Comparison of ENCODE assay signal across 9 cellular contexts in genomic region chr7:92528958-92529264, GRCh38. TPM values are rescaled to one million over a fixed set of nuclear protein-coding genes. Genes with fewer than 3 reads are reported as not detected.
DNase-seq lines count a peak whose midpoint lies in the region; ATAC-seq and TF ChIP-seq lines count a peak whose summit lies in the region.
"Had no signal": no experiment of that assay in that cellular context is flagged by ENCODE, and none has a peak within 500 bp of the region (broad histone marks: within the 10 kb centered on the region; RNA-seq: fewer than 3 reads in every experiment).

No MANE protein-coding gene starts in this region.

- intact Hi-C loops in left lung (cut with DNase I) (no loop called here), upper lobe of right lung (cut with DNase I) (no loop called here)

- H3K9me3 ChIP-seq in AG04450 (ENCODE audit: control insufficient read depth, insufficient read depth, low read length) (peaks cover 3% of the 10 kb centered on the region; the same call in 1 of the 2 replicates), HAP-1 (no peaks in the 10 kb centered on the region), left lung (no peaks in the 10 kb centered on the region), upper lobe of right lung (no peaks in the 10 kb centered on the region)

- H3K36me3 ChIP-seq in HAP-1 (replicated peaks), result peaks cover 29% of the 10 kb centered on the region
- H3K36me3 ChIP-seq in left lung, result peaks cover 0 to 43% of the 10 kb centered on the region in 2 donors
- H3K36me3 ChIP-seq in upper lobe of right lung, result peaks cover 32% of the 10 kb centered on the region

- peak overlapping the region; percentile 96 to 97 for H3K27ac Mint-ChIP-seq in activated naive CD4-positive, alpha-beta T cell treated with anti-CD3 and anti-CD28 coated beads, Interleukin-2, amount 50 U/mL, for 72 hours

- POLR2A ChIA-PET in AG04450 (lab: Yijun Ruan, JAX), result interaction anchor here (0.6 to 1.1 kb wide), 7 partner anchors 11 to 113 kb away, joined by 3 to 6 read pairs (median 3); partner anchors contain the start of gene GATAD1

- peak overlapping the region; percentile 85 for H3K27ac ChIP-seq in AG04450 (ENCODE audit: low read depth, low read length)
- peak overlapping the region; percentile 87 to 92 for H3K27ac ChIP-seq in left lung
- peak overlapping the region; percentile 90 for H3K27ac ChIP-seq in upper lobe of right lung

- no peaks in the 10 kb centered on the region for H3K27me3 ChIP-seq in AG04450 (ENCODE audit: control insufficient read depth, insufficient read depth, low read length)
- H3K27me3 ChIP-seq in HAP-1 (ENCODE audit: low read depth), result no peaks in the 10 kb centered on the region
- no peaks in the 10 kb centered on the region for H3K27me3 ChIP-seq in left lung
- H3K27me3 ChIP-seq in upper lobe of right lung, result no peaks in the 10 kb centered on the region

- TF ChIP-seq CTCF in AG04450 (IDR thresholded peaks at IDR 0.05; ENCODE audit: low read depth, low read length), result no peak
- TF ChIP-seq CTCF in left lung (IDR thresholded peaks at IDR 0.05), result no peak
- no peak for TF ChIP-seq CTCF in upper lobe of right lung (IDR thresholded peaks at IDR 0.05)

- in situ Hi-C loops in HAP-1 (cut with MboI; ENCODE audit: low sequenced_read_pairs), result no loop called here

- ATAC-seq in activated naive CD4-positive, alpha-beta T cell treated with anti-CD3 and anti-CD28 coated beads, Interleukin-2, amount 50 U/mL, for 72 hours, result no peak
- ATAC-seq in left lung (no peak), upper lobe of right lung (no peak), HG03442 (IDR thresholded peaks at IDR 0.05; ENCODE audit: unreplicated experiment) (no peak)

- DNase-seq in AG04450 (ENCODE audit: low read depth, low spot score) (no peak), HAP-1 (ENCODE audit: low spot score in 2 of 2) (no peak), left lung (no peak), upper lobe of right lung (no peak), cortex of kidney (lab: John Stamatoyannopoulos, UW) (no peak), ureter (ENCODE audit: low spot score) (no peak)
- no peak for DNase-seq in activated naive CD4-positive, alpha-beta T cell treated with anti-CD3 and anti-CD28 coated beads, Interleukin-2, amount 50 U/mL, for 72 hours (ENCODE audit: low spot score in 2 of 2)

- peaks cover 7 to 22% of the 10 kb centered on the region in 2 donors for H3K36me3 Mint-ChIP-seq in activated naive CD4-positive, alpha-beta T cell treated with anti-CD3 and anti-CD28 coated beads, Interleukin-2, amount 50 U/mL, for 72 hours

- peaks cover 16% of the 10 kb centered on the region for H3K4me1 ChIP-seq in HAP-1
- H3K4me1 ChIP-seq in left lung, result peaks cover 10 to 19% of the 10 kb centered on the region in 2 donors
- peaks cover 26% of the 10 kb centered on the region for H3K4me1 ChIP-seq in upper lobe of right lung

- H3K9me3 Mint-ChIP-seq in activated naive CD4-positive, alpha-beta T cell treated with anti-CD3 and anti-CD28 coated beads, Interleukin-2, amount 50 U/mL, for 72 hours, result no peaks in the 10 kb centered on the region

- H3K4me3 ChIP-seq in AG04450 (ENCODE audit: low read depth, low read length) (peak overlapping the region; percentile 94), HAP-1 (peak overlapping the region; percentile 68), left lung (peak overlapping the region; percentile 91 to 97), upper lobe of right lung (peak overlapping the region; percentile 92)

- CTCF ChIA-PET in AG04450 (lab: Charles Lee), result interaction anchor here (0.5 to 3.3 kb wide), 27 partner anchors 9 to 519 kb away, joined by 3 to 22 read pairs (median 4); no protein-coding TSS in a partner anchor

RNA-seq across cellular contexts. Expression of gene RBM48, which starts 0.3 kb away (rescaled TPM):
- 5.7 and 7.3 TPM in 2 replicates for polyA plus RNA-seq in AG04450 (2011; rRNA removed)
- polyA minus RNA-seq in AG04450 (2011; rRNA and poly(A)+ RNA removed), result 6.9 and 10.6 TPM in 2 replicates
- 10 to 100 TPM; 13.2 to 22.3 TPM for total RNA-seq in activated naive CD4-positive, alpha-beta T cell treated with anti-CD3 and anti-CD28 coated beads, Interleukin-2, amount 50 U/mL, for 72 hours
- 10 to 100 TPM; 10.6 to 11.1 TPM for total RNA-seq in left lung
- total RNA-seq in upper lobe of right lung, result 13.2 TPM
- total RNA-seq in ureter, result 11.7 TPM

RNA-seq across cellular contexts. Expression of gene PEX1, which starts 0.6 kb away (rescaled TPM):
- polyA plus RNA-seq in AG04450 (2011; rRNA removed), result 13.8 and 20.9 TPM in 2 replicates
- polyA minus RNA-seq in AG04450 (2011; rRNA and poly(A)+ RNA removed), result 8.0 and 13.7 TPM in 2 replicates
- total RNA-seq in activated naive CD4-positive, alpha-beta T cell treated with anti-CD3 and anti-CD28 coated beads, Interleukin-2, amount 50 U/mL, for 72 hours, result 10 to 100 TPM; 12.4 to 15.8 TPM
- total RNA-seq in left lung (10 to 100 TPM; 12.4 to 12.7 TPM), upper lobe of right lung (14.2 TPM), ureter (24.7 TPM)

RNA-seq across cellular contexts. Expression of gene ERVW-1, which starts 51.2 kb away (rescaled TPM):
- polyA plus RNA-seq in AG04450 (2011; rRNA removed), result not detected in 2 replicates
- not detected in 2 replicates for polyA minus RNA-seq in AG04450 (2011; rRNA and poly(A)+ RNA removed)
- under 1 TPM in 1 of 2 donors, not detected in 1; 0.23 TPM for total RNA-seq in activated naive CD4-positive, alpha-beta T cell treated with anti-CD3 and anti-CD28 coated beads, Interleukin-2, amount 50 U/mL, for 72 hours
- total RNA-seq in left lung (not detected), upper lobe of right lung (not detected), ureter (not detected)
- total RNA-seq: renal cortical epithelial cell had no signal
